ENCODE assay signal across 26 cellular contexts in genomic region chr14:94761999-94762377, GRCh38. TPM values are rescaled to one million over a fixed set of nuclear protein-coding genes. Genes with fewer than 3 reads are reported as not detected.
DNase-seq lines count a peak whose midpoint lies in the region; ATAC-seq and TF ChIP-seq lines count a peak whose summit lies in the region.
"Had no signal": no experiment of that assay in that cellular context is flagged by ENCODE, and none has a peak within 500 bp of the region (broad histone marks: within the 10 kb centered on the region; RNA-seq: fewer than 3 reads in every experiment).

No MANE protein-coding gene starts in this region.

- WGBS in psoas muscle, 3 donors = 43 to 51% (median 49%) methylated on average over 9 of the region's 9 CpGs

- TF ChIP-seq CTCF in left ventricle myocardium inferior (IDR thresholded peaks at IDR 0.05; ENCODE audit: borderline replicate concordance) = no peak
- no peak for TF ChIP-seq CTCF in right atrium auricular region (IDR thresholded peaks at IDR 0.05)
- TF ChIP-seq CTCF in foreskin keratinocyte (conservative IDR thresholded peaks at IDR 0.05) = no peak
- no peak for TF ChIP-seq CTCF in psoas muscle (IDR thresholded peaks at IDR 0.05)
- no peak for TF ChIP-seq CTCF in coronary artery (IDR thresholded peaks at IDR 0.05)
- no peak for TF ChIP-seq CTCF in GM10266 (IDR thresholded peaks at IDR 0.05; ENCODE audit: control insufficient read depth, insufficient read depth, low read depth, missing control alignments)

- intact Hi-C loops in left ventricle myocardium inferior (cut with micrococcal nuclease) (no loop called here), psoas muscle (cut with DNase I) (no loop called here)

- peak overlapping the region; percentile 38 for H3K27ac ChIP-seq in left ventricle myocardium inferior (replicated peaks)
- H3K27ac ChIP-seq in right atrium auricular region = no peak overlapping the region
- no peak overlapping the region for H3K27ac ChIP-seq in foreskin keratinocyte
- H3K27ac ChIP-seq in psoas muscle = peak overlapping the region; percentile 36
- H3K27ac ChIP-seq in coronary artery = no peak overlapping the region
- H3K27ac ChIP-seq: BLaER1, HL-60, SJCRH30 had no signal

- peaks cover 100% of the 10 kb centered on the region for H3K27me3 ChIP-seq in left ventricle myocardium inferior (ENCODE audit: low read depth)
- H3K27me3 ChIP-seq in right atrium auricular region = peaks cover 3% of the 10 kb centered on the region in 2 donors
- H3K27me3 ChIP-seq in foreskin keratinocyte = peaks cover 45% of the 10 kb centered on the region
- peaks cover 5 to 43% (median 5%) of the 10 kb centered on the region in 3 donors for H3K27me3 ChIP-seq in psoas muscle (ENCODE audit: insufficient read depth in 3 of 3, low read length in 2 of 3)
- H3K27me3 ChIP-seq: SJCRH30 had no signal

- no peak overlapping the region for H3K4me3 ChIP-seq in left ventricle myocardium inferior
- H3K4me3 ChIP-seq in right atrium auricular region = no peak overlapping the region
- H3K4me3 ChIP-seq in psoas muscle = no peak overlapping the region
- H3K4me3 ChIP-seq in coronary artery = no peak overlapping the region
- H3K4me3 ChIP-seq: BLaER1, SJCRH30 had no signal

- H3K9me3 ChIP-seq in left ventricle myocardium inferior (replicated peaks) = no peaks in the 10 kb centered on the region
- no peaks in the 10 kb centered on the region for H3K9me3 ChIP-seq in right atrium auricular region
- no peaks in the 10 kb centered on the region for H3K9me3 ChIP-seq in psoas muscle
- H3K9me3 ChIP-seq: BLaER1, SJCRH30 had no signal

- H3K4me1 ChIP-seq in left ventricle myocardium inferior = no peaks in the 10 kb centered on the region
- H3K4me1 ChIP-seq in right atrium auricular region = no peaks in the 10 kb centered on the region
- H3K4me1 ChIP-seq in foreskin keratinocyte = no peaks in the 10 kb centered on the region
- no peaks in the 10 kb centered on the region for H3K4me1 ChIP-seq in psoas muscle
- H3K4me1 ChIP-seq: BLaER1, SJCRH30 had no signal

- DNase-seq in left ventricle myocardium inferior (no peak), right atrium auricular region (ENCODE audit: low spot score) (no peak), foreskin keratinocyte (peak in 1 of 2 donors; percentile 8), psoas muscle (peak in 1 of 2 donors; percentile 62), coronary artery (ENCODE audit: low spot score) (no peak), GM10266 (ENCODE audit: extremely low spot score) (no peak), HPDE6-E6E7 (ENCODE audit: extremely low spot score) (no peak)
- DNase-seq: CD4-positive, CD25-positive, alpha-beta regulatory T cell; DMS153; HCEC 1CT; NCI-H1092; NCI-H1417 treated with DMSO at 0.1 percent for 48 hours; NCI-H1694 treated with DMSO at 0.1 percent for 48 hours; NCI-H2081; NCI-H345; NCI-H82; NK-92 treated with Interleukin-12 subunit alpha and Interleukin-12 subunit beta, amount 100 ng/mL, for 24 hours; PC-3; SJCRH30 had no signal

- H3K36me3 ChIP-seq in left ventricle myocardium inferior = no peaks in the 10 kb centered on the region
- H3K36me3 ChIP-seq in right atrium auricular region = no peaks in the 10 kb centered on the region
- H3K36me3 ChIP-seq in psoas muscle (ENCODE audit: insufficient read depth in 1 of 2, low read depth in 1 of 2) = no peaks in the 10 kb centered on the region
- H3K36me3 ChIP-seq: BLaER1, SJCRH30 had no signal

- ATAC-seq in foreskin keratinocyte (peak; percentile 85), psoas muscle (peak in 1 of 4 donors; percentile 44), HG02973 (IDR thresholded peaks at IDR 0.05; ENCODE audit: unreplicated experiment) (no peak)
- ATAC-seq: PC-3, SK-N-SH treated with all-trans-retinoic acid at 6 μM for 48 hours had no signal

RNA-seq across cellular contexts. Expression of gene GSC, which starts 7.9 kb away (rescaled TPM):
- total RNA-seq in left ventricle myocardium inferior = 0.66 TPM
- under 1 TPM in 1 of 2 donors, not detected in 1; 0.52 TPM for total RNA-seq in right atrium auricular region
- not detected in 2 replicates for total RNA-seq in foreskin keratinocyte
- not detected in 2 replicates for polyA plus RNA-seq in foreskin keratinocyte
- total RNA-seq in psoas muscle = under 1 TPM; 0.36 to 0.94 (median 0.62) TPM
- polyA plus RNA-seq in psoas muscle = under 1 TPM; 0.34 to 0.51 (median 0.40) TPM
- total RNA-seq: A172; CD4-positive, CD25-positive, alpha-beta regulatory T cell; G401; HT-29; PC-3 had no signal
- polyA plus RNA-seq: CD4-positive, CD25-positive, alpha-beta regulatory T cell had no signal

Comparison
In these comparisons a context has a peak if more than half of its experiments do, and no peak if none do; other contexts are left out.
1. H3K27ac ChIP-seq: peak in left ventricle myocardium inferior (single experiment) and psoas muscle (single experiment); none in right atrium auricular region (0 of 2), foreskin keratinocyte (single experiment) and coronary artery (0 of 2).